ENCODE assay signal across 1 cellular context in the genomic region with DNA sequence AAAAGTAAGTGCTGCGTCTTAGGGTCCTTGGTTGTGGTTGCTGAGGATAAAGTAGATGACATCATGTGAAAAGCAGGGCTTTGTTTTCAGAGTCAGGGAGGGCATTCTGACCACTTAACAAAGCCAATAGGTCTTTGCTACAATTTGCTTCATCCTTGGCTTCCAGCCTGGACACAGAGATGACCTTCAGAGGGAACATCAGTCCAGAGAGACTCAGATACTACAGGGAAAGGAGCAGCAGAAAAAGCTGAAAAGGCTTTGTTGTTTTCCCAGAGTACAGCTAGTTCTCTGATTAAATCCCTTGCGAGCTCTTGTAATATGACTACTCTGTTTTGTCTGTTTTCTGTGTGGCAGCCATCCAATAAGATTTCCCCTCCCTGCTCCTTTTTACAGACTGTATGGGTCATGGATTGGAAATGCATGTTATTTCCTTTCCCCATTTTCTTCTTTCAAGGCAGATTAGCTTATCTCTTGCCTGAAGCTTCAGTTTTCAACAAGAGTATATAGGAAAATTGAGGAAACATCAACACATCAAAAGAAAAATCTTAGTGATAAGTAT.
TF ChIP-seq lines count a peak whose summit lies in the region.

No MANE protein-coding gene starts in this region.

TF ChIP-seq in HEK293T, 16 proteins besides CTCF, POLR2A, EP300 and RAD21 (continued from another document):
- TF ChIP-seq, protein P1, sequence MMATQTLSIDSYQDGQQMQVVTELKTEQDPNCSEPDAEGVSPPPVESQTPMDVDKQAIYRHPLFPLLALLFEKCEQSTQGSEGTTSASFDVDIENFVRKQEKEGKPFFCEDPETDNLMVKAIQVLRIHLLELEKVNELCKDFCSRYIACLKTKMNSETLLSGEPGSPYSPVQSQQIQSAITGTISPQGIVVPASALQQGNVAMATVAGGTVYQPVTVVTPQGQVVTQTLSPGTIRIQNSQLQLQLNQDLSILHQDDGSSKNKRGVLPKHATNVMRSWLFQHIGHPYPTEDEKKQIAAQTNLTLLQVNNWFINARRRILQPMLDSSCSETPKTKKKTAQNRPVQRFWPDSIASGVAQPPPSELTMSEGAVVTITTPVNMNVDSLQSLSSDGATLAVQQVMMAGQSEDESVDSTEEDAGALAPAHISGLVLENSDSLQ (IDR thresholded peaks at IDR 0.05): no peak
